In the genomic region with DNA sequence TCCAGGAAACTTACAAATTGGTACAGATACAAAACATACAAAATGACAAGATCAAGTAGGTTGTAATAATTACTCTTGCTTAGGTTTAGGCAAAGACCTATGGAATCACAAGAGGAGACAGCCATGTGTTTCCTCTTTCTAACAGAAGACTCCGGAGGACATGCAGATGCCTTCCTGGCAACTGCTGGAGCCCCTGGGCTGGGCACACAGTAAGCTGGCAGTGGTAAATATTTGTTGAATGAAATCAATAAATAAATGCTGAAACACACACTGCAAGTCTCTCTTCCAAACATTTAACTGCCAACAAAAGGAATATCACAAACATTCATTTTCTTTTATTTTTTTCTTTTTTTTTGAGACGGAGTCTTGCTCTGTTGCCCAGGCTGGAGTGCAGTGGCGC, we compare ENCODE assay signal across 14 cellular contexts.
"Had no signal": no experiment of that assay in that cellular context is flagged by ENCODE, and none has a peak within 500 bp of the region (broad histone marks: within the 10 kb centered on the region; RNA-seq: fewer than 3 reads in every experiment).

No MANE protein-coding gene starts in this region.

- FAIRE-seq: urothelium cell line had no signal

- H3K27ac ChIP-seq: foreskin keratinocyte, hepatocyte, lower lobe of right lung, right atrium auricular region, tibial artery had no signal

- H3K27me3 ChIP-seq: dorsolateral prefrontal cortex, foreskin keratinocyte, hepatocyte, right atrium auricular region, tibial artery had no signal

- H3K9me3 Mint-ChIP-seq: activated naive CD8-positive, alpha-beta T cell treated with anti-CD3 and anti-CD28 coated beads for 36 hours had no signal

- H3K9me3 ChIP-seq: lower lobe of right lung, right atrium auricular region, tibial artery had no signal

- H3K4me2 ChIP-seq: hepatocyte had no signal

- ATAC-seq: foreskin keratinocyte; lower lobe of right lung; stimulated activated naive CD8-positive, alpha-beta T cell treated with anti-CD3 and anti-CD28 coated beads, Interleukin-15, Interleukin-2, amounts not matched to agents 100 U/mL and 50 U/mL, for 24 hours had no signal

- H2AFZ ChIP-seq: hepatocyte had no signal

- H3K27ac Mint-ChIP-seq: activated naive CD8-positive, alpha-beta T cell treated with anti-CD3 and anti-CD28 coated beads for 36 hours had no signal

- H3K27me3 Mint-ChIP-seq: activated naive CD8-positive, alpha-beta T cell treated with anti-CD3 and anti-CD28 coated beads for 36 hours had no signal

- H3K4me3 ChIP-seq: dorsolateral prefrontal cortex, hepatocyte, lower lobe of right lung, right atrium auricular region, tibial artery had no signal

- H3K36me3 ChIP-seq: lower lobe of right lung, right atrium auricular region, tibial artery had no signal

- H3K4me3 Mint-ChIP-seq: activated naive CD8-positive, alpha-beta T cell treated with anti-CD3 and anti-CD28 coated beads for 36 hours had no signal

- DNase-seq: activated CD4-positive, alpha-beta T cell treated with anti-CD3 and anti-CD28 coated beads, Interleukin-2, amount 50 U/mL, for 1 hour; activated CD4-positive, CD25-positive, alpha-beta regulatory T cell treated with anti-CD3 and anti-CD28 coated beads, Interleukin-2, amount 50 U/mL, for 72 hours; activated naive CD8-positive, alpha-beta T cell treated with anti-CD3 and anti-CD28 coated beads for 36 hours; amygdala; caudate nucleus; dorsolateral prefrontal cortex; foreskin keratinocyte; lower lobe of right lung; stimulated activated naive CD8-positive, alpha-beta T cell treated with anti-CD3 and anti-CD28 coated beads, Interleukin-15, Interleukin-2, amounts not matched to agents 100 U/mL and 50 U/mL, for 24 hours; substantia nigra; tibial artery had no signal
